ENCODE assay signal across 8 cellular contexts in genomic region chr1:192270398-192270797, GRCh38.
"Had no signal": no experiment of that assay in that cellular context is flagged by ENCODE, and none has a peak within 500 bp of the region (broad histone marks: within the 10 kb centered on the region; RNA-seq: fewer than 3 reads in every experiment).

No MANE protein-coding gene starts in this region.

- H3K27me3 ChIP-seq: brain microvascular endothelial cell, hepatocyte, ovary had no signal

- H3K36me3 ChIP-seq: brain microvascular endothelial cell, ovary, thoracic aorta had no signal

- H3K79me2 ChIP-seq: hepatocyte had no signal

- DNase-seq: activated CD4-positive, alpha-beta T cell treated with anti-CD3 and anti-CD28 coated beads, Interleukin-2, amount 50 U/mL, for 1 hour; activated CD4-positive, CD25-positive, alpha-beta regulatory T cell; amniotic stem cell; brain microvascular endothelial cell; ovary; stimulated activated CD4-positive, alpha-beta T cell treated with anti-CD3 and anti-CD28 coated beads, Interleukin-4, amount 100 ng/mL, for 24 hours had no signal

- H3K4me3 ChIP-seq: hepatocyte, ovary, thoracic aorta had no signal

- H2AFZ ChIP-seq: hepatocyte had no signal

- H3K27ac ChIP-seq: brain microvascular endothelial cell, hepatocyte, ovary, thoracic aorta had no signal
